In genomic region chr2:158661231-158661630, GRCh38 we compare ENCODE assay signal across 24 cellular contexts.
"Had no signal": no experiment of that assay in that cellular context is flagged by ENCODE, and none has a peak within 500 bp of the region (broad histone marks: within the 10 kb centered on the region; RNA-seq: fewer than 3 reads in every experiment).

No MANE protein-coding gene starts in this region.

- ATAC-seq: effector memory CD8-positive, alpha-beta T cell; esophagus mucosa; foreskin keratinocyte; gastrocnemius medialis; gastroesophageal sphincter; heart left ventricle; heart right ventricle had no signal

- H3K27ac ChIP-seq: colonic mucosa, coronary artery, epithelial cell of prostate, esophagus muscularis mucosa, esophagus squamous epithelium, foreskin keratinocyte, gastrocnemius medialis, gastroesophageal sphincter, heart left ventricle, heart right ventricle had no signal

- H3K4me3 ChIP-seq: colonic mucosa, coronary artery, dorsolateral prefrontal cortex, esophagus muscularis mucosa, esophagus squamous epithelium, gastrocnemius medialis, gastroesophageal sphincter, heart left ventricle, heart right ventricle had no signal

- H3K27me3 ChIP-seq: colonic mucosa, dorsolateral prefrontal cortex, esophagus muscularis mucosa, esophagus squamous epithelium, foreskin keratinocyte, gastrocnemius medialis, gastroesophageal sphincter, heart left ventricle, heart right ventricle had no signal

- H3K4me1 ChIP-seq: colonic mucosa, foreskin keratinocyte, gastrocnemius medialis had no signal

- DNase-seq: colonic mucosa; cortex of kidney; dermis blood vessel endothelial cell; dorsolateral prefrontal cortex; effector CD4-positive, alpha-beta T cell; effector CD8-positive, alpha-beta T cell; effector memory CD4-positive, alpha-beta T cell; effector memory CD8-positive, alpha-beta T cell; endodermal cell; erythroblast; esophagus squamous epithelium; foreskin fibroblast; foreskin keratinocyte; foreskin melanocyte; gastrocnemius medialis; glutamatergic neuron; head of caudate nucleus; heart left ventricle; heart right ventricle had no signal

- H3K9me3 ChIP-seq: colonic mucosa, esophagus muscularis mucosa, esophagus squamous epithelium, gastrocnemius medialis, gastroesophageal sphincter, heart left ventricle, heart right ventricle had no signal
